1 cellular context compared by ENCODE assay signal in the genomic region with DNA sequence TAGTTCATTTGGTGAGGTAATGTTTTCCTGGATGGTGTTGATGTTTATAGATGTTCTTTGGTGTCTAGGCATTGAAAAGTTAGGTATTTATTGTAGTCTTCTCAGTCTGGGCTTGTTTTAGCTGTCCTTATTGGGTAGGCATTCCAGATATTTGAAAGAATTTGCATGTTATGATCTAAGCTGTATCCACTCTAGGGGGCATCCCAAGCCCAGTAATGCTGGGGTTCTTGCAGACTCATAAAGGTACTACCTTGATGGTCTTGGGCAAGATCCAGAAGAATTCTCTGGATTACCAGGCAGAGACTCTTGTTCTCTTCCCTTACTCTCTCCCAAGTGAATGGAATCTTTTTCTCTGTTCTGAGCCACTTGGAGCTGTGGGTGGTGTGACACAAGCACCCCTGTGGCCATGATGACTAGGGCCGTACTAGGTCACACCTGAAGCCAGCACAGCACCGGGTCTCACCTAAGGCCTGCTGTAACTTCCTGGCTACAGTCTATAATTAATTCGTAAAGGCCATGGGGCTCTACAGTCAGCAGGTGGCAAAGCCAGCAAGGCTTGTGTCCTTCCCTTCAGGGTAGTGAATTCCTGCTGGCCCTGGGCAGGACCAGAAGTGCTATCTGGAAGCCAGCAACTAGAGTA.
TF ChIP-seq lines count a peak whose summit lies in the region.

No MANE protein-coding gene starts in this region.

TF ChIP-seq in IMR-90, 13 proteins besides CTCF, POLR2A, EP300 and RAD21:
- TF ChIP-seq SMC3 (IDR thresholded peaks at IDR 0.05; ENCODE audit: low read depth, low read length), result peak; percentile 70
- TF ChIP-seq, protein P1, sequence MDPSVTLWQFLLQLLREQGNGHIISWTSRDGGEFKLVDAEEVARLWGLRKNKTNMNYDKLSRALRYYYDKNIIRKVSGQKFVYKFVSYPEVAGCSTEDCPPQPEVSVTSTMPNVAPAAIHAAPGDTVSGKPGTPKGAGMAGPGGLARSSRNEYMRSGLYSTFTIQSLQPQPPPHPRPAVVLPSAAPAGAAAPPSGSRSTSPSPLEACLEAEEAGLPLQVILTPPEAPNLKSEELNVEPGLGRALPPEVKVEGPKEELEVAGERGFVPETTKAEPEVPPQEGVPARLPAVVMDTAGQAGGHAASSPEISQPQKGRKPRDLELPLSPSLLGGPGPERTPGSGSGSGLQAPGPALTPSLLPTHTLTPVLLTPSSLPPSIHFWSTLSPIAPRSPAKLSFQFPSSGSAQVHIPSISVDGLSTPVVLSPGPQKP (IDR thresholded peaks at IDR 0.05; ENCODE audit: borderline replicate concordance, low read depth, low read length), result no peak
